In the genomic region with DNA sequence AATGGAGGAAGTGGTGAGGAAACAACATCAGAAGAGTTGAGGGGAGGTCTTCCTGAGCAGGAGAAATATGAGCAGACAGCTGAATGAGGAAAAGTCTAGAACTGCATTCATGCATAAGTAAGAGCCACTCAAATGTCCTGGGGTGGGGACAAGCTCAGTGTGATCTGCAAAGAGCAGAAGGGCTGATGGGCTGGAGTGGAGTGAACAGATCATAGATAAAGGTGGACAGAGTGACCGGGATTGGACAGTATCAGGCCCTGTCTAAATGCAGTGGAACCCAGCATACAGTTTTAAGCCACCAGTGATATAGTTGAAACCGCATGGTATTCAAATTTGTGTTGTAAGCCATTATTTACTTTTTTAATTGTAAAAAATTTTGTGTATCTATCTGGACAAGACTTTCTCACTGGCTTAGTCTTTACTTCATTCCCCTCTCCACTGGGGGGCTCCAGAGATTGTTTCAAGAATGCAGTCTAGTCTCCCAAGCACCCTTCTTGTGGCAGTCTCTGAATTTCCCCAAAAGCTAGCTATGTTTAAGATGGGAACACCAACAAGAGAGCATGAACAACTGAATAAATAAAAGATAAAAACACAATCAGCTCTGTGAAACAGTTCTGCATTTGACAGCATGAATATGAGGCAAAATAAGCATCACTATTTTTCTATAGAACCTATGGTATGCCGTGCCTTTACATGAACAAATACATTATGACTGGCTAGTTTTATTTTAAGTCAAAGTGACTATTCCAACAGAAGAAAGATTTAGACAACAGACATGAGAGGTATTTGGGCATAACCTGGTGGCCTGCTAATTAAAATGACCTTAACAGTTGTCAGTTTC, we compare ENCODE assay signal across 8 cellular contexts. TPM values are rescaled to one million over a fixed set of nuclear protein-coding genes. Genes with fewer than 3 reads are reported as not detected.
DNase-seq lines count a peak whose midpoint lies in the region; ATAC-seq and TF ChIP-seq lines count a peak whose summit lies in the region.

No MANE protein-coding gene starts in this region.

- no peak for ATAC-seq in HG02973 (IDR thresholded peaks at IDR 0.05; ENCODE audit: unreplicated experiment)

- H3K36me3 ChIP-seq in fibroblast of lung (ENCODE audit: control insufficient read depth, insufficient read depth, low read length) (no peaks in the 10 kb centered on the region), ovary (no peaks in the 10 kb centered on the region)

- no peaks in the 10 kb centered on the region for H4K20me1 ChIP-seq in fibroblast of lung (ENCODE audit: control insufficient read depth, extremely low read depth, insufficient read depth, low read length)

- 65 to 66% (median 66%) methylated on average over 3 of the region's 3 CpGs for whole genome bisulfite sequencing in ovary, 3 donors

- no peaks in the 10 kb centered on the region for H3K4me1 ChIP-seq in fibroblast of lung (ENCODE audit: control insufficient read depth, extremely low read depth, insufficient read depth, low read length)
- no peaks in the 10 kb centered on the region for H3K4me1 ChIP-seq in ovary (ENCODE audit: insufficient read depth)

- H3K9ac ChIP-seq in fibroblast of lung (ENCODE audit: insufficient read depth, low read length): no peak overlapping the region

- H3K27ac ChIP-seq in HL-60 (replicated peaks) (no peak overlapping the region), fibroblast of lung (ENCODE audit: insufficient read depth, low read length) (no peak overlapping the region), ovary (no peak overlapping the region)

- no peaks in the 10 kb centered on the region for H3K79me2 ChIP-seq in fibroblast of lung (ENCODE audit: control insufficient read depth, insufficient read depth, low read length)

- H3K4me3 ChIP-seq in HL-60 (replicated peaks; ENCODE audit: insufficient read depth, low read length) (no peak overlapping the region), fibroblast of lung (replicated peaks in 1 of 4; ENCODE audit: control extremely low read depth in 1 of 4, insufficient read depth in 1 of 4, low read depth in 3 of 4, low read length in 4 of 4) (no peak overlapping the region), ovary (no peak overlapping the region)

- DNase-seq in NCI-H1436 (lab: John Stamatoyannopoulos, UW) (peak; percentile 50), NCI-H1436 treated with DMSO at 0.1 percent for 48 hours (lab: John Stamatoyannopoulos, UW) (no peak), HL-60 (ENCODE audit: low read depth in 1 of 2, low spot score in 1 of 2) (peak in 1 of 2 experiments; percentile 26), RPMI8226 (peak; percentile 32), fibroblast of lung (ENCODE audit: low read depth in 2 of 2) (peak; percentile 48 to 64), ovary (peak in 3 of 5 donors; percentile 21 to 63 (median 53))
- no peak for DNase-seq in activated CD4-positive, alpha-beta T cell treated with anti-CD3 and anti-CD28 coated beads, Interleukin-2, amount 50 U/mL, for 4 hours

- no peak for TF ChIP-seq EP300 in ovary (IDR thresholded peaks at IDR 0.05)

- intact Hi-C loops in ovary (cut with DNase I): loop anchor here in 2 of 4 donors (5.0 kb wide), 1 partner anchor 353 kb away; no protein-coding TSS in a partner anchor

- H3K27me3 ChIP-seq in HL-60 (ENCODE audit: insufficient read depth, poor library complexity, severe bottlenecking): peaks cover 3% of the 10 kb centered on the region
- H3K27me3 ChIP-seq in fibroblast of lung (ENCODE audit: control insufficient read depth, insufficient read depth, low read length): no peaks in the 10 kb centered on the region
- H3K27me3 ChIP-seq in ovary: no peaks in the 10 kb centered on the region

- no peak for TF ChIP-seq POLR2A in ovary (IDR thresholded peaks at IDR 0.05)

- H3K9me3 ChIP-seq in fibroblast of lung (ENCODE audit: control insufficient read depth, insufficient read depth, low read depth, low read length): no peaks in the 10 kb centered on the region
- H3K9me3 ChIP-seq in ovary: no peaks in the 10 kb centered on the region

- no peak overlapping the region for H2AFZ ChIP-seq in fibroblast of lung (ENCODE audit: low read length)

- TF ChIP-seq CTCF in HL-60 (IDR thresholded peaks at IDR 0.05; ENCODE audit: insufficient read depth, low read length) (peak; percentile 13), fibroblast of lung (conservative IDR thresholded peaks at IDR 0.05 in 1 of 2, IDR thresholded peaks at IDR 0.05 in 1 of 2; ENCODE audit: low read depth in 1 of 2, low read length in 2 of 2) (peak; percentile 64 to 82), ovary (IDR thresholded peaks at IDR 0.05) (peak; percentile 26 to 71 (median 58))

- H3K4me2 ChIP-seq in fibroblast of lung (ENCODE audit: extremely low read depth, insufficient read depth, low read length): no peak overlapping the region

RNA-seq across cellular contexts. Expression of a gene that starts 10.7 kb away (rescaled TPM):
- total RNA-seq in fibroblast of lung (2.5 and 2.8 TPM in 2 replicates), ovary (1 to 10 TPM; 1.8 to 9.0 (median 6.4) TPM)
- polyA plus RNA-seq in fibroblast of lung (0.16 and 0.30 TPM in 2 replicates), ovary (1 to 10 TPM; 4.9 to 6.8 TPM)
- 0.14 and 0.23 TPM in 2 replicates for polyA plus RNA-seq in fibroblast of lung (2012)
- not detected in 2 replicates for polyA minus RNA-seq in fibroblast of lung (ENCODE audit: low replicate concordance)

Comparison
In these comparisons a context has a peak if more than half of its experiments do, and no peak if none do; other contexts are left out.
1. DNase-seq: peak in NCI-H1436 (single experiment), RPMI8226 (single experiment), fibroblast of lung (2 of 2) and ovary (3 of 5); none in NCI-H1436 treated with DMSO at 0.1 percent for 48 hours (single experiment) and activated CD4-positive, alpha-beta T cell treated with anti-CD3 and anti-CD28 coated beads, Interleukin-2, amount 50 U/mL, for 4 hours (0 of 2).
2. CTCF ChIP-seq: peak in every context shown above with its lines; median percentile 73 in fibroblast of lung; 58 in ovary; 13 in HL-60.